ENCODE assay signal across 1 cellular context in genomic region chr1:37946703-37947360, GRCh38.
TF ChIP-seq lines count a peak whose summit lies in the region.

TSS of gene INPP5B (minus strand) at chr1:37947053. CDS start at chr1:37946308, 745 bp downstream.

TF ChIP-seq in HepG2, 621 proteins besides CTCF, POLR2A, EP300 and RAD21 (continued from another document and continues in another):
- TF ChIP-seq ELF3 (CRISPR knock-in tag; IDR thresholded peaks at IDR 0.05) = peak; percentile 62
- TF ChIP-seq ZNF547 (CRISPR knock-in tag; IDR thresholded peaks at IDR 0.05) = no peak
- peak; percentile 56; the same call in 1 of the 2 replicates for TF ChIP-seq ZNF225 (CRISPR knock-in tag; IDR thresholded peaks at IDR 0.05)
- TF ChIP-seq KDM6A (CRISPR knock-in tag; IDR thresholded peaks at IDR 0.05; ENCODE audit: low read depth) = no peak
- TF ChIP-seq ZNF451 (CRISPR knock-in tag; IDR thresholded peaks at IDR 0.05) = no peak; the same call in 1 of the 2 replicates
- TF ChIP-seq ZNF263 (CRISPR knock-in tag; IDR thresholded peaks at IDR 0.05) = peak; percentile 6; the same call in 1 of the 2 replicates
- no peak for TF ChIP-seq EED (CRISPR knock-in tag; IDR thresholded peaks at IDR 0.05)
- TF ChIP-seq, protein P1, sequence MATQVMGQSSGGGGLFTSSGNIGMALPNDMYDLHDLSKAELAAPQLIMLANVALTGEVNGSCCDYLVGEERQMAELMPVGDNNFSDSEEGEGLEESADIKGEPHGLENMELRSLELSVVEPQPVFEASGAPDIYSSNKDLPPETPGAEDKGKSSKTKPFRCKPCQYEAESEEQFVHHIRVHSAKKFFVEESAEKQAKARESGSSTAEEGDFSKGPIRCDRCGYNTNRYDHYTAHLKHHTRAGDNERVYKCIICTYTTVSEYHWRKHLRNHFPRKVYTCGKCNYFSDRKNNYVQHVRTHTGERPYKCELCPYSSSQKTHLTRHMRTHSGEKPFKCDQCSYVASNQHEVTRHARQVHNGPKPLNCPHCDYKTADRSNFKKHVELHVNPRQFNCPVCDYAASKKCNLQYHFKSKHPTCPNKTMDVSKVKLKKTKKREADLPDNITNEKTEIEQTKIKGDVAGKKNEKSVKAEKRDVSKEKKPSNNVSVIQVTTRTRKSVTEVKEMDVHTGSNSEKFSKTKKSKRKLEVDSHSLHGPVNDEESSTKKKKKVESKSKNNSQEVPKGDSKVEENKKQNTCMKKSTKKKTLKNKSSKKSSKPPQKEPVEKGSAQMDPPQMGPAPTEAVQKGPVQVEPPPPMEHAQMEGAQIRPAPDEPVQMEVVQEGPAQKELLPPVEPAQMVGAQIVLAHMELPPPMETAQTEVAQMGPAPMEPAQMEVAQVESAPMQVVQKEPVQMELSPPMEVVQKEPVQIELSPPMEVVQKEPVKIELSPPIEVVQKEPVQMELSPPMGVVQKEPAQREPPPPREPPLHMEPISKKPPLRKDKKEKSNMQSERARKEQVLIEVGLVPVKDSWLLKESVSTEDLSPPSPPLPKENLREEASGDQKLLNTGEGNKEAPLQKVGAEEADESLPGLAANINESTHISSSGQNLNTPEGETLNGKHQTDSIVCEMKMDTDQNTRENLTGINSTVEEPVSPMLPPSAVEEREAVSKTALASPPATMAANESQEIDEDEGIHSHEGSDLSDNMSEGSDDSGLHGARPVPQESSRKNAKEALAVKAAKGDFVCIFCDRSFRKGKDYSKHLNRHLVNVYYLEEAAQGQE (IDR thresholded peaks at IDR 0.05; ENCODE audit: borderline replicate concordance in 1 of 2, low read depth in 1 of 2, low read length in 2 of 2) = no peak
- TF ChIP-seq GPN1 (CRISPR knock-in tag; IDR thresholded peaks at IDR 0.05; ENCODE audit: borderline replicate concordance) = no peak
- 0 out of 2 replicates have a peak, but pooled peaks have one; percentile 44 for TF ChIP-seq ZNF713 (CRISPR knock-in tag; IDR thresholded peaks at IDR 0.05)
- no peak for TF ChIP-seq ZNF670 (CRISPR knock-in tag; IDR thresholded peaks at IDR 0.05; ENCODE audit: borderline replicate concordance)
- TF ChIP-seq ZNF772 (CRISPR knock-in tag; IDR thresholded peaks at IDR 0.05) = no peak
- no peak for TF ChIP-seq ZSCAN21 (CRISPR knock-in tag; IDR thresholded peaks at IDR 0.05; ENCODE audit: borderline replicate concordance)
- no peak for TF ChIP-seq SALL2 (CRISPR knock-in tag; IDR thresholded peaks at IDR 0.05)
- no peak for TF ChIP-seq NCOR1 (IDR thresholded peaks at IDR 0.05; ENCODE audit: borderline replicate concordance, low read length)
- TF ChIP-seq, protein P2, sequence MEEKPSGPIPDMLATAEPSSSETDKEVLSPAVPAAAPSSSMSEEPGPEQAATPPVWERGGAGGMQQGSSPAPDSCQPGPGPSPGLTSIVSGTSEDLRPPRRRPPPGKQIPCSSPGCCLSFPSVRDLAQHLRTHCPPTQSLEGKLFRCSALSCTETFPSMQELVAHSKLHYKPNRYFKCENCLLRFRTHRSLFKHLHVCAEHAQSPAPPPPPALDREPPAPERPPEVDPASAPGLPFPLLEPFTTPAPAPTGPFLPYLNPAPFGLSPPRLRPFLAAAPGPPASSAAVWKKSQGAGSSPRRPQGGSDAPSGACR (CRISPR knock-in tag; IDR thresholded peaks at IDR 0.05) = peak; percentile 39; the same call in 1 of the 2 replicates
- no peak for TF ChIP-seq ZNF160 (CRISPR knock-in tag; IDR thresholded peaks at IDR 0.05)
- TF ChIP-seq, protein P3, sequence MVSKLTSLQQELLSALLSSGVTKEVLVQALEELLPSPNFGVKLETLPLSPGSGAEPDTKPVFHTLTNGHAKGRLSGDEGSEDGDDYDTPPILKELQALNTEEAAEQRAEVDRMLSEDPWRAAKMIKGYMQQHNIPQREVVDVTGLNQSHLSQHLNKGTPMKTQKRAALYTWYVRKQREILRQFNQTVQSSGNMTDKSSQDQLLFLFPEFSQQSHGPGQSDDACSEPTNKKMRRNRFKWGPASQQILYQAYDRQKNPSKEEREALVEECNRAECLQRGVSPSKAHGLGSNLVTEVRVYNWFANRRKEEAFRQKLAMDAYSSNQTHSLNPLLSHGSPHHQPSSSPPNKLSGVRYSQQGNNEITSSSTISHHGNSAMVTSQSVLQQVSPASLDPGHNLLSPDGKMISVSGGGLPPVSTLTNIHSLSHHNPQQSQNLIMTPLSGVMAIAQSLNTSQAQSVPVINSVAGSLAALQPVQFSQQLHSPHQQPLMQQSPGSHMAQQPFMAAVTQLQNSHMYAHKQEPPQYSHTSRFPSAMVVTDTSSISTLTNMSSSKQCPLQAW (CRISPR knock-in tag; IDR thresholded peaks at IDR 0.05) = peak; percentile 70
- TF ChIP-seq ZBTB20 (CRISPR knock-in tag; IDR thresholded peaks at IDR 0.05; ENCODE audit: borderline replicate concordance, low read depth) = 0 out of 2 replicates have a peak, but pooled peaks have one; percentile 39
- TF ChIP-seq TEF (CRISPR knock-in tag; IDR thresholded peaks at IDR 0.05) = no peak
- peak; percentile 51; the same call in 1 of the 2 replicates for TF ChIP-seq ZBTB38 (CRISPR knock-in tag; IDR thresholded peaks at IDR 0.05)
- TF ChIP-seq ZNF563 (CRISPR knock-in tag; IDR thresholded peaks at IDR 0.05) = no peak
- no peak; the same call in 1 of the 2 replicates for TF ChIP-seq PHF20 (CRISPR knock-in tag; IDR thresholded peaks at IDR 0.05)
- no peak for TF ChIP-seq ZNF550 (CRISPR knock-in tag; IDR thresholded peaks at IDR 0.05; ENCODE audit: borderline replicate concordance)
- no peak for TF ChIP-seq JUN (CRISPR knock-in tag; IDR thresholded peaks at IDR 0.05)
- TF ChIP-seq SRY (CRISPR knock-in tag; IDR thresholded peaks at IDR 0.05) = no peak
- TF ChIP-seq, protein P4, sequence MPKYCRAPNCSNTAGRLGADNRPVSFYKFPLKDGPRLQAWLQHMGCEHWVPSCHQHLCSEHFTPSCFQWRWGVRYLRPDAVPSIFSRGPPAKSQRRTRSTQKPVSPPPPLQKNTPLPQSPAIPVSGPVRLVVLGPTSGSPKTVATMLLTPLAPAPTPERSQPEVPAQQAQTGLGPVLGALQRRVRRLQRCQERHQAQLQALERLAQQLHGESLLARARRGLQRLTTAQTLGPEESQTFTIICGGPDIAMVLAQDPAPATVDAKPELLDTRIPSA (CRISPR knock-in tag; IDR thresholded peaks at IDR 0.05; ENCODE audit: borderline replicate concordance) = no peak
- no peak for TF ChIP-seq CENPBD1 (CRISPR knock-in tag; IDR thresholded peaks at IDR 0.05; ENCODE audit: borderline replicate concordance, low read depth)
- TF ChIP-seq SOX13 (IDR thresholded peaks at IDR 0.05) = no peak
- TF ChIP-seq SOX13 (CRISPR knock-in tag; conservative IDR thresholded peaks at IDR 0.05 in 1 of 2, IDR thresholded peaks at IDR 0.05 in 1 of 2) = no peak
- no peak for TF ChIP-seq SOX5 (CRISPR knock-in tag; IDR thresholded peaks at IDR 0.05; ENCODE audit: borderline replicate concordance)
- TF ChIP-seq ZNF501 (CRISPR knock-in tag; IDR thresholded peaks at IDR 0.05) = 0 out of 2 replicates have a peak, but pooled peaks have one; percentile 19
- peak; percentile 80 for TF ChIP-seq ZFY (CRISPR knock-in tag; IDR thresholded peaks at IDR 0.05)
- TF ChIP-seq CBX1 (IDR thresholded peaks at IDR 0.05; ENCODE audit: low read depth) = peak; percentile 39
- peak; percentile 75; the same call in 1 of the 2 replicates for TF ChIP-seq FOXK1 (CRISPR knock-in tag; IDR thresholded peaks at IDR 0.05; ENCODE audit: borderline replicate concordance, low read depth)
- TF ChIP-seq SNAPC4 (CRISPR knock-in tag; IDR thresholded peaks at IDR 0.05) = 0 out of 2 replicates have a peak, but pooled peaks have one; percentile 19
- TF ChIP-seq, protein P5, sequence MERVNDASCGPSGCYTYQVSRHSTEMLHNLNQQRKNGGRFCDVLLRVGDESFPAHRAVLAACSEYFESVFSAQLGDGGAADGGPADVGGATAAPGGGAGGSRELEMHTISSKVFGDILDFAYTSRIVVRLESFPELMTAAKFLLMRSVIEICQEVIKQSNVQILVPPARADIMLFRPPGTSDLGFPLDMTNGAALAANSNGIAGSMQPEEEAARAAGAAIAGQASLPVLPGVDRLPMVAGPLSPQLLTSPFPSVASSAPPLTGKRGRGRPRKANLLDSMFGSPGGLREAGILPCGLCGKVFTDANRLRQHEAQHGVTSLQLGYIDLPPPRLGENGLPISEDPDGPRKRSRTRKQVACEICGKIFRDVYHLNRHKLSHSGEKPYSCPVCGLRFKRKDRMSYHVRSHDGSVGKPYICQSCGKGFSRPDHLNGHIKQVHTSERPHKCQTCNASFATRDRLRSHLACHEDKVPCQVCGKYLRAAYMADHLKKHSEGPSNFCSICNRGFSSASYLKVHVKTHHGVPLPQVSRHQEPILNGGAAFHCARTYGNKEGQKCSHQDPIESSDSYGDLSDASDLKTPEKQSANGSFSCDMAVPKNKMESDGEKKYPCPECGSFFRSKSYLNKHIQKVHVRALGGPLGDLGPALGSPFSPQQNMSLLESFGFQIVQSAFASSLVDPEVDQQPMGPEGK (CRISPR knock-in tag; IDR thresholded peaks at IDR 0.05) = peak; percentile 76
- no peak for TF ChIP-seq ZFYVE20 (CRISPR knock-in tag; IDR thresholded peaks at IDR 0.05; ENCODE audit: borderline replicate concordance, low read depth)
- no peak for TF ChIP-seq ZNF121 (CRISPR knock-in tag; IDR thresholded peaks at IDR 0.05)
- TF ChIP-seq, protein P6, sequence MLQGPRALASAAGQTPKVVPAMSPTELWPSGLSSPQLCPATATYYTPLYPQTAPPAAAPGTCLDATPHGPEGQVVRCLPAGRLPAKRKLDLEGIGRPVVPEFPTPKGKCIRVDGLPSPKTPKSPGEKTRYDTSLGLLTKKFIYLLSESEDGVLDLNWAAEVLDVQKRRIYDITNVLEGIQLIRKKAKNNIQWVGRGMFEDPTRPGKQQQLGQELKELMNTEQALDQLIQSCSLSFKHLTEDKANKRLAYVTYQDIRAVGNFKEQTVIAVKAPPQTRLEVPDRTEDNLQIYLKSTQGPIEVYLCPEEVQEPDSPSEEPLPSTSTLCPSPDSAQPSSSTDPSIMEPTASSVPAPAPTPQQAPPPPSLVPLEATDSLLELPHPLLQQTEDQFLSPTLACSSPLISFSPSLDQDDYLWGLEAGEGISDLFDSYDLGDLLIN (CRISPR knock-in tag; IDR thresholded peaks at IDR 0.05; ENCODE audit: borderline replicate concordance) = no peak
- TF ChIP-seq ZNF569 (CRISPR knock-in tag; IDR thresholded peaks at IDR 0.05; ENCODE audit: borderline replicate concordance) = no peak
- TF ChIP-seq IRX3 (CRISPR knock-in tag; IDR thresholded peaks at IDR 0.05; ENCODE audit: borderline replicate concordance, low read depth) = no peak
